Comparison of ENCODE assay signal across 9 cellular contexts in the genomic region with DNA sequence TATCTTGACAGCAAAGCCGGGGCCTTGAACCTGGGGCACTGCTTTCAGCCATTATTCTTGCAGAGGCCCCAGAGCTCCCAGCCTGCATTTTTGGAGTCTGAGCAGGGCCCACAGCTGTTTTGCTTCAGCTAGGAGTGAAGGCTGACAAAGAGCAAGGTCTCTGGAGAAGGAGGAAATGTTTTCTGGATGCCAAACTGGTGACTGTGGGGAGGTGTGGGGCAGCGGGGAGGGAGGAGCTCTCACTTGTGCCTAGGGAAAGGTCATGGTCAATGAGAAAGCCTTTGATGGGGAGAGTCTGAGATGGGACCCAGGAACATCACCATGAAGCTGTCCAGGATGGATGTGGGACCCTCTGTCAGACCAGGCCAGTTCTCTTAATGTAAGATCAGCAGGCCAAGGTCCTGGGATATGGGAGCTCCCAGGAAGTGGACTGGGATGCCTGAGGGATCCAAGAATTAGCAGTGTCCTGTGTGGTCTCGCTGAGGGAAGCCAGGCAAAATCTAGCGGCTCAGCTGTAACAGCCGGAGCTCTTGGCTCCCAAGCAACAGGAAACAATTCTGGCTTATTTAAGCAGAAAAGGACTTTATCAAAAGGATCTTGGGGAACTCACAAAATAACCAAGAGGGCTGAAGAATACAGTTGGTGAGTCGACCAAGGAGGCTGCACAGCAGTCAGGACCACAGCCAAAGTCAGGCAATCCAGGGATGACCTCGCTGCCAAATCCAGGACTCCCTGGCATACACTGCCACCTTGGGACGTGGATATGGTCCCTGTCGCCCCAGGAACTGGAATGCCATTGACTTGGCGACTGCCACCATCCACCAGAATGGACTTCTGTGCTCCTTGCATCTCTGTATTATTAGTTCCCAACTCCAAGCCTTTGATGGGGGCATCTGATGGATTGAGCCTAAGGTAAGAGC.
DNase-seq lines count a peak whose midpoint lies in the region; ATAC-seq, FAIRE-seq and TF ChIP-seq lines count a peak whose summit lies in the region.
"Had no signal": no experiment of that assay in that cellular context is flagged by ENCODE, and none has a peak within 500 bp of the region (broad histone marks: within the 10 kb centered on the region; RNA-seq: fewer than 3 reads in every experiment).

No MANE protein-coding gene starts in this region.

- H4K20me1 ChIP-seq in astrocyte (ENCODE audit: insufficient read depth, low read length) = no peaks in the 10 kb centered on the region

- H3K36me3 Mint-ChIP-seq in HFFc6 (ENCODE audit: low read depth) (no peaks in the 10 kb centered on the region), astrocyte (ENCODE audit: low read depth, unreplicated experiment) (no peaks in the 10 kb centered on the region)

- DNase-seq in HFFc6 (peak; percentile 42), astrocyte (ENCODE audit: low read depth) (peak; percentile 51), hepatic stellate cell (ENCODE audit: low spot score) (peak; percentile 68), testis (peak; percentile 32), NCI-H345 (lab: John Stamatoyannopoulos, UW) (no peak), prostate gland (ENCODE audit: low spot score) (no peak), pons (ENCODE audit: low spot score) (no peak)

- no peaks in the 10 kb centered on the region for H3K36me3 ChIP-seq in astrocyte (ENCODE audit: insufficient read depth, low read length)
- H3K36me3 ChIP-seq in testis (ENCODE audit: low read depth, missing control alignments) = no peaks in the 10 kb centered on the region
- no peaks in the 10 kb centered on the region for H3K36me3 ChIP-seq in prostate gland

- no peak for ATAC-seq in HG02588 (IDR thresholded peaks at IDR 0.05; ENCODE audit: unreplicated experiment)

- H3K27me3 ChIP-seq in astrocyte (ENCODE audit: insufficient read depth, low read length) = no peaks in the 10 kb centered on the region
- H3K27me3 ChIP-seq in testis = no peaks in the 10 kb centered on the region
- no peaks in the 10 kb centered on the region for H3K27me3 ChIP-seq in prostate gland (replicated peaks; ENCODE audit: insufficient read depth)

- H3K27ac ChIP-seq in astrocyte (ENCODE audit: low read depth, low read length) (peak overlapping the region; percentile 47), testis (no peak overlapping the region), prostate gland (no peak overlapping the region)

- TF ChIP-seq CTCF in HFFc6 (IDR thresholded peaks at IDR 0.05) (peak; percentile 8; the same call in 1 of the 2 replicates), astrocyte (IDR thresholded peaks at IDR 0.05; ENCODE audit: insufficient read depth, low read depth, low read length) (no peak), testis (IDR thresholded peaks at IDR 0.05) (no peak), prostate gland (IDR thresholded peaks at IDR 0.05) (no peak)

- H3K4me2 ChIP-seq in astrocyte (ENCODE audit: low read length) = peak overlapping the region; percentile 36

- no peaks in the 10 kb centered on the region for H3K9me3 ChIP-seq in astrocyte (ENCODE audit: insufficient read depth, low read depth, low read length)
- H3K9me3 ChIP-seq in testis = no peaks in the 10 kb centered on the region
- no peaks in the 10 kb centered on the region for H3K9me3 ChIP-seq in prostate gland

- WGBS in testis, 2 donors = 40 to 57% methylated on average over 6 to 10 of the region's 10 CpGs
- WGBS in prostate gland = 32% methylated on average over 9 of the region's 10 CpGs

- no peaks in the 10 kb centered on the region for H3K79me2 ChIP-seq in astrocyte (ENCODE audit: insufficient read depth, low read length)

- no peak overlapping the region for H3K9ac ChIP-seq in astrocyte (ENCODE audit: low read length)

- no peak for TF ChIP-seq POLR2A in testis (IDR thresholded peaks at IDR 0.05)
- no peak for TF ChIP-seq POLR2A in prostate gland (IDR thresholded peaks at IDR 0.05)

- H3K4me1 Mint-ChIP-seq in HFFc6 (ENCODE audit: low read depth) (peaks cover 41% of the 10 kb centered on the region), astrocyte (ENCODE audit: low read depth, unreplicated experiment) (peaks cover 4% of the 10 kb centered on the region)

- H3K9me3 Mint-ChIP-seq in HFFc6 = no peaks in the 10 kb centered on the region
- H3K9me3 Mint-ChIP-seq in astrocyte (ENCODE audit: unreplicated experiment) = no peaks in the 10 kb centered on the region

- H3K27me3 Mint-ChIP-seq in HFFc6 (ENCODE audit: insufficient read depth) (peaks cover 5% of the 10 kb centered on the region), astrocyte (ENCODE audit: low read depth, unreplicated experiment) (peaks cover 8% of the 10 kb centered on the region)

- H3K27ac Mint-ChIP-seq in HFFc6 = peak overlapping the region; percentile 94
- H3K27ac Mint-ChIP-seq in astrocyte (ENCODE audit: unreplicated experiment) = peak overlapping the region; percentile 41

- H3K4me3 ChIP-seq in astrocyte (ENCODE audit: insufficient read depth, low read depth, low read length) (no peak overlapping the region), testis (no peak overlapping the region), prostate gland (no peak overlapping the region)

- peak overlapping the region; percentile 18 for H2AFZ ChIP-seq in astrocyte (ENCODE audit: low read depth, low read length)

- intact Hi-C loops in testis (cut with DNase I; ENCODE audit: low total_unique reads) = loop anchor here (10.0 kb wide), 1 partner anchor 88 kb away; no protein-coding TSS in a partner anchor
- intact Hi-C loops in prostate gland (cut with DNase I) = loop anchor here (10.0 kb wide), 1 partner anchor 448 kb away; no protein-coding TSS in a partner anchor

- H3K4me1 ChIP-seq in astrocyte (ENCODE audit: insufficient read depth, low read length) (peaks cover 23% of the 10 kb centered on the region), testis (peaks cover 1% of the 10 kb centered on the region), prostate gland (replicated peaks) (no peaks in the 10 kb centered on the region)

- FAIRE-seq in astrocyte (lab: Jason Lieb, UNC) = peak; percentile 26
- FAIRE-seq: TTC549 had no signal

- peak overlapping the region; percentile 72 for H3K4me3 Mint-ChIP-seq in HFFc6
- H3K4me3 Mint-ChIP-seq in astrocyte (ENCODE audit: unreplicated experiment) = no peak overlapping the region

Comparison
In these comparisons a context has a peak if more than half of its experiments do, and no peak if none do; other contexts are left out.
1. DNase-seq: peak in HFFc6 (single experiment), astrocyte (single experiment), hepatic stellate cell (single experiment) and testis (single experiment); none in NCI-H345 (single experiment), prostate gland (single experiment) and pons (single experiment).